In genomic region chr7:5636446-5636835, GRCh38 we compare ENCODE assay signal across 11 cellular contexts. TPM values are rescaled to one million over a fixed set of nuclear protein-coding genes. Genes with fewer than 3 reads are reported as not detected.
A peak's percentile ranks its signal among the peaks of the same experiment; 100 is the strongest.
DNase-seq lines count a peak whose midpoint lies in the region; ATAC-seq and TF ChIP-seq lines count a peak whose summit lies in the region.
"Had no signal": no experiment of that assay in that cellular context is flagged by ENCODE, and none has a peak within 500 bp of the region (broad histone marks: within the 10 kb centered on the region; RNA-seq: fewer than 3 reads in every experiment).

No MANE protein-coding gene starts in this region.

- H3K27me3 Mint-ChIP-seq in chondrocyte (ENCODE audit: low read depth): no peaks in the 10 kb centered on the region
- no peaks in the 10 kb centered on the region for H3K27me3 Mint-ChIP-seq in stimulated activated naive B cell treated with anti-CD40 and anti-IgM and Interleukin-4, amounts not matched to agents 10 μg/mL and 1 μg/mL and 100 μg/mL, for 72 hours

- no peak overlapping the region for H3K4me2 ChIP-seq in mesenchymal stem cell (ENCODE audit: low read length, poor library complexity, severe bottlenecking)

- H3K4me1 Mint-ChIP-seq in chondrocyte (ENCODE audit: low read depth): peaks cover 77% of the 10 kb centered on the region
- H3K4me1 Mint-ChIP-seq in stimulated activated naive B cell treated with anti-CD40 and anti-IgM and Interleukin-4, amounts not matched to agents 10 μg/mL and 1 μg/mL and 100 μg/mL, for 72 hours: peaks cover 15 to 28% of the 10 kb centered on the region in 2 donors

- peak overlapping the region in 1 of 2 experiments; percentile 76 for H2BK12ac ChIP-seq in mesenchymal stem cell (ENCODE audit: low read length in 2 of 2)

- no peak overlapping the region for H2BK120ac ChIP-seq in mesenchymal stem cell (ENCODE audit: low read depth, low read length)

- H4K91ac ChIP-seq in mesenchymal stem cell (ENCODE audit: low read length): no peak overlapping the region

- H2BK15ac ChIP-seq in mesenchymal stem cell (ENCODE audit: low read depth, poor library complexity, severe bottlenecking): no peak overlapping the region

- H3K4ac ChIP-seq in mesenchymal stem cell (ENCODE audit: low read depth in 1 of 2, low read length in 2 of 2): peak overlapping the region in 1 of 2 experiments; percentile 20

- peaks cover 29 to 38% of the 10 kb centered on the region in 2 experiments for H3K36me3 ChIP-seq in mesenchymal stem cell (ENCODE audit: control insufficient read depth in 1 of 2, insufficient read depth in 2 of 2, low read depth in 1 of 2, low read length in 2 of 2)
- H3K36me3 ChIP-seq in thoracic aorta: peaks cover 5% of the 10 kb centered on the region

- H2BK5ac ChIP-seq in mesenchymal stem cell (ENCODE audit: low read depth, low read length, poor library complexity, severe bottlenecking): no peak overlapping the region

- H3K27me3 ChIP-seq in mesenchymal stem cell (ENCODE audit: control insufficient read depth in 1 of 2, insufficient read depth in 1 of 2, low read length in 2 of 2): no peaks in the 10 kb centered on the region
- no peaks in the 10 kb centered on the region for H3K27me3 ChIP-seq in thoracic aorta (replicated peaks; ENCODE audit: insufficient read depth)

- no peak overlapping the region for H3K14ac ChIP-seq in mesenchymal stem cell (ENCODE audit: low read length in 2 of 2)

- no peak overlapping the region for H2AFZ ChIP-seq in mesenchymal stem cell (ENCODE audit: low read depth, low read length)

- H3K9me3 Mint-ChIP-seq in chondrocyte (ENCODE audit: low read depth): no peaks in the 10 kb centered on the region
- no peaks in the 10 kb centered on the region for H3K9me3 Mint-ChIP-seq in stimulated activated naive B cell treated with anti-CD40 and anti-IgM and Interleukin-4, amounts not matched to agents 10 μg/mL and 1 μg/mL and 100 μg/mL, for 72 hours

- WGBS in mesenchymal stem cell: 49% methylated on average over 9 of the region's 9 CpGs

- peak overlapping the region; percentile 78 for H3K27ac ChIP-seq in mesenchymal stem cell (ENCODE audit: low read length, poor library complexity, severe bottlenecking)
- H3K27ac ChIP-seq in thoracic aorta: peak overlapping the region in 1 of 2 donors; percentile 35
- H3K27ac ChIP-seq: epithelial cell of prostate had no signal

- H3K4me1 ChIP-seq in mesenchymal stem cell (ENCODE audit: control insufficient read depth, insufficient read depth, low read depth, low read length) (peaks cover 45% of the 10 kb centered on the region), thoracic aorta (ENCODE audit: control insufficient read depth in 1 of 2, low read depth in 2 of 2) (peaks cover 34 to 60% of the 10 kb centered on the region in 2 donors)

- H3K4me3 ChIP-seq in mesenchymal stem cell (ENCODE audit: insufficient read depth in 1 of 2, low read depth in 1 of 2, low read length in 2 of 2) (peak overlapping the region in 1 of 2 experiments; percentile 45), thoracic aorta (peak overlapping the region; percentile 27)
- H3K4me3 ChIP-seq: K562 had no signal

- H3K4me3 Mint-ChIP-seq in chondrocyte (ENCODE audit: unreplicated experiment): peak overlapping the region; percentile 34
- H3K4me3 Mint-ChIP-seq in stimulated activated naive B cell treated with anti-CD40 and anti-IgM and Interleukin-4, amounts not matched to agents 10 μg/mL and 1 μg/mL and 100 μg/mL, for 72 hours: no peak overlapping the region

- no peak for ATAC-seq in thoracic aorta (ENCODE audit: insufficient number of reproducible peaks, low FRiP score, low read depth)
- ATAC-seq in stimulated activated naive B cell treated with anti-CD40 and anti-IgM and Interleukin-4, amounts not matched to agents 10 μg/mL and 1 μg/mL and 100 μg/mL, for 72 hours (replicated peaks): no peak
- ATAC-seq: Panc1 had no signal

- no peak for TF ChIP-seq CTCF in chondrocyte (IDR thresholded peaks at IDR 0.05)
- TF ChIP-seq CTCF in thoracic aorta (IDR thresholded peaks at IDR 0.05): no peak

- H3K18ac ChIP-seq in mesenchymal stem cell (ENCODE audit: low read depth in 1 of 2, low read length in 2 of 2): peak overlapping the region; percentile 25 to 67

- no peaks in the 10 kb centered on the region for H3K9me3 ChIP-seq in mesenchymal stem cell (ENCODE audit: control insufficient read depth, low read length)
- no peaks in the 10 kb centered on the region for H3K9me3 ChIP-seq in thoracic aorta

- peaks cover 14% of the 10 kb centered on the region for H3K36me3 Mint-ChIP-seq in chondrocyte (ENCODE audit: low read depth)
- peaks cover 36 to 48% of the 10 kb centered on the region in 2 donors for H3K36me3 Mint-ChIP-seq in stimulated activated naive B cell treated with anti-CD40 and anti-IgM and Interleukin-4, amounts not matched to agents 10 μg/mL and 1 μg/mL and 100 μg/mL, for 72 hours

- no peak overlapping the region for H3K23ac ChIP-seq in mesenchymal stem cell (ENCODE audit: low read length in 2 of 2)

- H4K8ac ChIP-seq in mesenchymal stem cell (ENCODE audit: low read length): no peak overlapping the region

- peak overlapping the region; percentile 94 for H3K27ac Mint-ChIP-seq in chondrocyte (ENCODE audit: unreplicated experiment)
- H3K27ac Mint-ChIP-seq in stimulated activated naive B cell treated with anti-CD40 and anti-IgM and Interleukin-4, amounts not matched to agents 10 μg/mL and 1 μg/mL and 100 μg/mL, for 72 hours: no peak overlapping the region

- DNase-seq in NCI-H2171 (lab: John Stamatoyannopoulos, UW) (peak; percentile 76), chondrocyte (ENCODE audit: low spot score) (no peak), mesenchymal stem cell (peak; percentile 40), thoracic aorta (ENCODE audit: low spot score) (no peak), NCI-H1436 (lab: John Stamatoyannopoulos, UW) (no peak), germinal center (ENCODE audit: low spot score) (no peak)
- DNase-seq in stimulated activated naive B cell treated with anti-CD40 and anti-IgM and Interleukin-4, amounts not matched to agents 10 μg/mL and 1 μg/mL and 100 μg/mL, for 72 hours: no peak
- DNase-seq: stimulated activated naive CD4-positive, alpha-beta T cell had no signal

- peak overlapping the region; percentile 94 for H2AK5ac ChIP-seq in mesenchymal stem cell (ENCODE audit: low read length, severe bottlenecking)

- peaks cover 15% of the 10 kb centered on the region for H3K79me1 ChIP-seq in mesenchymal stem cell (replicated peaks; ENCODE audit: low read length, poor library complexity, severe bottlenecking)

- H3K9ac ChIP-seq in mesenchymal stem cell (ENCODE audit: low read length): peak overlapping the region; percentile 83

RNA-seq across cellular contexts. Expression of gene FSCN1, which starts 43.8 kb away (rescaled TPM):
- total RNA-seq in chondrocyte: 166 to 210 TPM (median 167 TPM) in 3 replicates
- polyA plus RNA-seq in mesenchymal stem cell (2013, experiment 1 of 2): 241 TPM
- polyA plus RNA-seq in mesenchymal stem cell (2013, experiment 2 of 2): 235 TPM
- total RNA-seq in thoracic aorta: 10 to 100 TPM; 35.7 to 69.6 TPM

Comparison
In these comparisons a context has a peak if more than half of its experiments do, and no peak if none do; other contexts are left out.
1. DNase-seq: peak in NCI-H2171 (single experiment) and mesenchymal stem cell (single experiment); none in chondrocyte (single experiment), thoracic aorta (single experiment), NCI-H1436 (single experiment), stimulated activated naive B cell treated with anti-CD40 and anti-IgM and Interleukin-4, amounts not matched to agents 10 μg/mL and 1 μg/mL and 100 μg/mL, for 72 hours (single experiment) and germinal center (single experiment).